8 cellular contexts compared by ENCODE assay signal in the genomic region with DNA sequence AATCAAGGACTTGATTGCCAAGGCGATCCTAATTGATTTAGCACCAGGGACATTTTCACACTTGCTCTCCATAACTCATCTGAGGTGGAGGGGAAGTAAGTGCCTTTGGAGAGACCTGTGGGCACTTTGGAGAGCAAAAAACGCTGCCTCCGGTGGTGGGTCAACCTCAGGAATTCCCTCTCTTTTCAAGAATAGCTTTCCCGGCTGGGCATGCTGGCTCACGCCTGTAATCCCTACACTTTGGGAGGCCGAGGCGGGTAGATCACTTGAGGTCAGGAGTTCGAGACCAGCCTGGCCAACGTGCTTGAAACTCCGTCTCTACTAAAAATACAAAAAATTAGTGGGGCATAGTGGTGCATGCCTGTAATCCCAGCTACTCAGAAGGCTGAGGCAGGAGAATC. TPM values are rescaled to one million over a fixed set of nuclear protein-coding genes. Genes with fewer than 3 reads are reported as not detected.
DNase-seq lines count a peak whose midpoint lies in the region; TF ChIP-seq lines count a peak whose summit lies in the region.

No MANE protein-coding gene starts in this region.

- no peaks in the 10 kb centered on the region for H3K79me1 ChIP-seq in neuronal stem cell (ENCODE audit: low read depth, low read length)

- TF ChIP-seq POLR2A in breast epithelium (IDR thresholded peaks at IDR 0.05): no peak

- H3K36me3 Mint-ChIP-seq in nephron (ENCODE audit: low read depth): peaks cover 4% of the 10 kb centered on the region

- peak overlapping the region; percentile 80 to 87 (median 83) for H3K4me3 Mint-ChIP-seq in nephron

- POLR2A ChIA-PET in GM10248 (lab: Yijun Ruan, JAX): interaction anchor here (0.6 to 2.6 kb wide), 3 partner anchors 32 to 38 kb away, joined by 3 to 30 read pairs (median 8); no protein-coding TSS in a partner anchor

- H4K8ac ChIP-seq in neuronal stem cell (ENCODE audit: low read depth, low read length): no peak overlapping the region

- peaks cover 48% of the 10 kb centered on the region for H3K4me1 Mint-ChIP-seq in nephron

- CTCF ChIA-PET in GM10248 (lab: Yijun Ruan, JAX): interaction anchor here (1.2 to 17.6 kb wide), 4 partner anchors 8 to 38 kb away, joined by 3 to 304 read pairs (median 7); no protein-coding TSS in a partner anchor

- H2BK120ac ChIP-seq in neuronal stem cell (ENCODE audit: low read depth, low read length): no peak overlapping the region

- no peak overlapping the region for H3K18ac ChIP-seq in neuronal stem cell (ENCODE audit: low read length)

- TF ChIP-seq CTCF in C4-2B (conservative IDR thresholded peaks at IDR 0.05): no peak
- TF ChIP-seq CTCF in breast epithelium (IDR thresholded peaks at IDR 0.05): no peak
- no peak for TF ChIP-seq CTCF in nephron (IDR thresholded peaks at IDR 0.05; ENCODE audit: unreplicated experiment in 3 of 3)
- no peak for TF ChIP-seq CTCF in GM10248 (IDR thresholded peaks at IDR 0.05; ENCODE audit: control extremely low read depth, extremely low read depth, low read depth, missing control alignments)

- no peaks in the 10 kb centered on the region for H3K27me3 Mint-ChIP-seq in nephron (ENCODE audit: low read depth)

- peak; percentile 81 for DNase-seq in LHCN-M2 (ENCODE audit: low read depth)
- peak in 1 of 2 donors; percentile 48 for DNase-seq in breast epithelium (ENCODE audit: low spot score in 2 of 2)
- no peak for DNase-seq in GM10248 (ENCODE audit: extremely low spot score)
- DNase-seq in neuronal stem cell (ENCODE audit: low spot score): no peak
- no peak for DNase-seq in cerebellum (ENCODE audit: low spot score)
- no peak for DNase-seq in NCI-H2029 treated with DMSO at 0.1 percent for 48 hours (lab: John Stamatoyannopoulos, UW)

- H3K4me1 ChIP-seq in breast epithelium (peaks cover 0 to 7% of the 10 kb centered on the region in 2 donors), neuronal stem cell (ENCODE audit: control insufficient read depth in 2 of 2, insufficient read depth in 1 of 2, low read depth in 1 of 2, low read length in 2 of 2) (peaks cover 2 to 10% of the 10 kb centered on the region in 2 donors)

- intact Hi-C loops in breast epithelium (cut with DNase I; ENCODE audit: low total_unique reads): loop anchor here (5.0 kb wide), 1 partner anchor 40 kb away; no protein-coding TSS in a partner anchor

- no peak overlapping the region for H2AK5ac ChIP-seq in neuronal stem cell (ENCODE audit: low read depth, low read length)

- H3K23ac ChIP-seq in neuronal stem cell (ENCODE audit: low read depth, low read length, poor library complexity): no peak overlapping the region

- no peak overlapping the region for H2BK5ac ChIP-seq in neuronal stem cell (ENCODE audit: low read length)

- no peak overlapping the region for H2BK12ac ChIP-seq in neuronal stem cell (ENCODE audit: low read length)

- no peaks in the 10 kb centered on the region for H3K9me3 ChIP-seq in breast epithelium
- H3K9me3 ChIP-seq in neuronal stem cell (replicated peaks in 1 of 2; ENCODE audit: control insufficient read depth in 2 of 2, insufficient read depth in 1 of 2, low read depth in 1 of 2, low read length in 2 of 2): no peaks in the 10 kb centered on the region

- no peaks in the 10 kb centered on the region for H3K36me3 ChIP-seq in breast epithelium
- H3K36me3 ChIP-seq in neuronal stem cell (replicated peaks in 1 of 2; ENCODE audit: control insufficient read depth in 2 of 2, insufficient read depth in 2 of 2, low read length in 2 of 2): no peaks in the 10 kb centered on the region

- no peak overlapping the region for H3K14ac ChIP-seq in neuronal stem cell (ENCODE audit: low read length)

- H3K9ac ChIP-seq in neuronal stem cell (ENCODE audit: low read depth, low read length, poor library complexity): no peak overlapping the region

- H3K4me2 ChIP-seq in neuronal stem cell (ENCODE audit: insufficient read depth, low read length, poor library complexity, severe bottlenecking): no peak overlapping the region

- H2AFZ ChIP-seq in neuronal stem cell (ENCODE audit: low read length): no peak overlapping the region

- no peak overlapping the region for H4K91ac ChIP-seq in neuronal stem cell (ENCODE audit: low read depth, low read length, poor library complexity)

- H3K9me3 Mint-ChIP-seq in nephron: peaks cover 4% of the 10 kb centered on the region

- H3K4me3 ChIP-seq in breast epithelium (peak overlapping the region; percentile 55 to 64 (median 59)), neuronal stem cell (ENCODE audit: low read length in 2 of 2) (no peak overlapping the region)

- no peak overlapping the region for H3K4ac ChIP-seq in neuronal stem cell (ENCODE audit: low read length)

- H3K27ac Mint-ChIP-seq in nephron: peak overlapping the region; percentile 60 to 96 (median 91)

- no CpG with 5 or more reads among the region's 10 CpGs for WGBS in neuronal stem cell (ENCODE audit: extremely low coverage in 2 of 2, insufficient read length in 2 of 2, insufficient replicate concordance in 1 of 2), 2 donors

- no peak overlapping the region for H2BK15ac ChIP-seq in neuronal stem cell (ENCODE audit: low read length)

- H3K27me3 ChIP-seq in breast epithelium (peaks cover 0 to 58% of the 10 kb centered on the region in 2 donors), neuronal stem cell (ENCODE audit: control insufficient read depth in 3 of 3, insufficient read depth in 3 of 3, low read depth in 1 of 3, low read length in 3 of 3) (peaks cover 0 to 51% (median 0%) of the 10 kb centered on the region in 3 experiments)

- H3K27ac ChIP-seq in C4-2B (peak overlapping the region; percentile 96), breast epithelium (peak overlapping the region; percentile 94 to 99), neuronal stem cell (replicated peaks; ENCODE audit: low read length) (no peak overlapping the region)

RNA-seq across cellular contexts. Expression of a gene that starts 49.2 kb away (rescaled TPM):
- total RNA-seq in LHCN-M2 (2014; rRNA removed) (42.5 and 45.8 TPM in 2 replicates), breast epithelium (10 to 100 TPM; 19.3 to 24.9 (median 20.8) TPM), cerebellum (20.8 TPM)
- 49.6 TPM for polyA plus RNA-seq in LHCN-M2 (2012)
- polyA plus RNA-seq in neuronal stem cell (2013, experiment 1 of 2): 67.0 TPM
- 67.3 TPM for polyA plus RNA-seq in neuronal stem cell (2013, experiment 2 of 2)

Comparison
In these comparisons a context has a peak if more than half of its experiments do, and no peak if none do; other contexts are left out.
1. H3K4me3 ChIP-seq: peak in breast epithelium (3 of 3); none in neuronal stem cell (0 of 2).